8 cellular contexts compared by ENCODE assay signal in the genomic region with DNA sequence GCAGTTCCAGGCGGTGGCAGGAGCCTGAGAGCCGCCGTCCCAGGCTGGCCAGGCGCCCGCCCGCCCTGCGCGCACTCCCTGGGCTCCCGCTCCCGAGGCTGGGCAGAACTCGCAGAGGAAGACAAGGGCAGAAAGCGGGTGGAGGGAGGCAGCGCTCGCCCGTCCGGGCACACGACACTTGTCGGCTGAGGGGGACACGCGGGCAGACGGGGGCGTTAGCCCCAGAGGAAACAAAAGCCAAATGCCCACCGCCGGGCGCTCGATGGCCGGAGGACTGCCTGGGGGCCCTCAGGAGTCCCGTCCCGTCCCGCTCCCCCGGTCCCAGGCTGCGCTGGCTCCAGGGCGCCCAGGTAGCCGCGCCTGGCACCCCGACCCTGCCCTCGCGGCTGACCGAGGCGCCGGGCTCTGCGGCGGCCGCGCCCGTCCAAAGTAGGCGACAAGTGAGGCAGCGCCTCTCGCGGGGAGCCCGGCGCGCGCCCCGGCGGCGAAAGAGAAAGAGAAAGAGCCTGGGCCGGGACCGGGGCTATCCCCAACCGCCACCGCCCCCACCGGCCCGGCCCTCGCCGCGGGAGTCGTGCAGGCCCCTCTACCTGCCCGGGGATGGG. TPM values are rescaled to one million over a fixed set of nuclear protein-coding genes. Genes with fewer than 3 reads are reported as not detected.
DNase-seq lines count a peak whose midpoint lies in the region; ATAC-seq lines count a peak whose summit lies in the region.

No MANE protein-coding gene starts in this region.

- peak overlapping the region; percentile 60 for H3K14ac ChIP-seq in trophoblast cell (ENCODE audit: low read length)

- H3K36me3 ChIP-seq in trophoblast cell (ENCODE audit: control insufficient read depth in 1 of 2, insufficient read depth in 2 of 2, low read length in 2 of 2): no peaks in the 10 kb centered on the region

- H3K27ac Mint-ChIP-seq in activated naive CD4-positive, alpha-beta T cell treated with anti-CD3 and anti-CD28 coated beads for 36 hours: no peak overlapping the region

- H3K36me3 Mint-ChIP-seq in activated naive CD4-positive, alpha-beta T cell treated with anti-CD3 and anti-CD28 coated beads for 36 hours (ENCODE audit: low read depth): peaks cover 2% of the 10 kb centered on the region

- peak overlapping the region; percentile 28 for H3K9ac ChIP-seq in trophoblast cell (ENCODE audit: low read length)

- WGBS in trophoblast cell (ENCODE audit: extremely low coverage, insufficient coverage, insufficient read length): no CpG with 5 or more reads among the region's 68 CpGs

- H3K4me3 ChIP-seq in trophoblast cell (ENCODE audit: low read depth, low read length): peak overlapping the region; percentile 82

- peaks cover 3% of the 10 kb centered on the region for H3K79me2 ChIP-seq in trophoblast cell (ENCODE audit: control insufficient read depth, insufficient read depth, low read length, poor library complexity)

- peak overlapping the region; percentile 75 for H2BK12ac ChIP-seq in trophoblast cell (ENCODE audit: low read length)

- H2BK120ac ChIP-seq in trophoblast cell (ENCODE audit: insufficient read depth, low read length, poor library complexity): peak overlapping the region; percentile 62

- H4K12ac ChIP-seq in trophoblast cell (ENCODE audit: low read depth, low read length): peak overlapping the region; percentile 50

- H3K23ac ChIP-seq in trophoblast cell (ENCODE audit: low read length): no peak overlapping the region

- H3K79me1 ChIP-seq in trophoblast cell (ENCODE audit: low read length): no peaks in the 10 kb centered on the region

- peak overlapping the region; percentile 100 for H3K4me2 ChIP-seq in trophoblast cell (ENCODE audit: low read length)

- peaks cover 20% of the 10 kb centered on the region for H3K27me3 ChIP-seq in trophoblast cell (ENCODE audit: insufficient read depth, low read length)

- H3K4me3 Mint-ChIP-seq in activated naive CD4-positive, alpha-beta T cell treated with anti-CD3 and anti-CD28 coated beads for 36 hours: peak overlapping the region; percentile 34

- no peaks in the 10 kb centered on the region for H3K9me3 Mint-ChIP-seq in activated naive CD4-positive, alpha-beta T cell treated with anti-CD3 and anti-CD28 coated beads for 36 hours

- no peak overlapping the region for H2BK5ac ChIP-seq in trophoblast cell (ENCODE audit: low read depth, low read length, poor library complexity)

- no peak overlapping the region for H3K27ac ChIP-seq in trophoblast cell (ENCODE audit: low read depth, low read length)

- intact Hi-C loops in activated naive CD4-positive, alpha-beta T cell treated with anti-CD3 and anti-CD28 coated beads for 36 hours (cut with micrococcal nuclease): no loop called here
- intact Hi-C loops in left ventricle myocardium superior (cut with micrococcal nuclease): no loop called here

- peaks cover 5% of the 10 kb centered on the region for H3K4me1 Mint-ChIP-seq in activated naive CD4-positive, alpha-beta T cell treated with anti-CD3 and anti-CD28 coated beads for 36 hours (ENCODE audit: low read depth)

- H3K18ac ChIP-seq in trophoblast cell (ENCODE audit: low read length): peak overlapping the region; percentile 81

- CTCF ChIA-PET in activated naive CD4-positive, alpha-beta T cell treated with anti-CD3 and anti-CD28 coated beads for 36 hours (lab: Charles Lee): no interaction called here

- peaks cover 3% of the 10 kb centered on the region for H3K9me3 ChIP-seq in trophoblast cell (ENCODE audit: insufficient read depth, low read depth, low read length)

- H4K91ac ChIP-seq in trophoblast cell (ENCODE audit: low read depth, low read length): peak overlapping the region; percentile 28

- H4K8ac ChIP-seq in trophoblast cell (ENCODE audit: low read depth, low read length): peak overlapping the region; percentile 70

- H3K4ac ChIP-seq in trophoblast cell (ENCODE audit: low read depth, low read length): peak overlapping the region; percentile 50

- ATAC-seq in GM21381 (IDR thresholded peaks at IDR 0.05; ENCODE audit: unreplicated experiment): peak; percentile 80
- ATAC-seq in HG03575 (IDR thresholded peaks at IDR 0.05; ENCODE audit: extremely low read depth, insufficient number of reproducible peaks, low FRiP score, unreplicated experiment): peak; percentile 38
- peak; percentile 90 for ATAC-seq in left ventricle myocardium superior

- H3K4me1 ChIP-seq in trophoblast cell (ENCODE audit: control insufficient read depth in 1 of 2, insufficient read depth in 2 of 2, low read length in 2 of 2): peaks cover 10 to 11% of the 10 kb centered on the region in 2 experiments

- H2AFZ ChIP-seq in trophoblast cell (ENCODE audit: insufficient read depth, low read length, poor library complexity): peak overlapping the region; percentile 70

- peaks cover 36% of the 10 kb centered on the region for H3K27me3 Mint-ChIP-seq in activated naive CD4-positive, alpha-beta T cell treated with anti-CD3 and anti-CD28 coated beads for 36 hours (ENCODE audit: low read depth)

- H2AK5ac ChIP-seq in trophoblast cell (ENCODE audit: low read length): no peak overlapping the region

- DNase-seq in Daoy (ENCODE audit: low read depth): peak; percentile 54
- peak; percentile 49 for DNase-seq in activated naive CD4-positive, alpha-beta T cell treated with anti-CD3 and anti-CD28 coated beads for 36 hours
- DNase-seq in left ventricle myocardium superior: peak; percentile 70
- peak in 1 of 2 donors; percentile 25 for DNase-seq in trophoblast cell
- no peak for DNase-seq in NCI-H1048 (lab: John Stamatoyannopoulos, UW)
- DNase-seq in cerebellum (ENCODE audit: low spot score): no peak

RNA-seq across cellular contexts. Expression of a gene that starts 0.5 kb away (rescaled TPM):
- 2.8 and 3.4 TPM in 2 replicates for total RNA-seq in Daoy (2014; rRNA removed; shearing (Covaris generic))
- total RNA-seq in activated naive CD4-positive, alpha-beta T cell treated with anti-CD3 and anti-CD28 coated beads for 36 hours: under 1 TPM; 0.05 to 0.10 TPM
- total RNA-seq in left ventricle myocardium superior (0.89 TPM), cerebellum (2.9 TPM)
- polyA plus RNA-seq in trophoblast cell (2013): 0.15 and 0.19 TPM in 2 replicates

Comparison
In these comparisons a context has a peak if more than half of its experiments do, and no peak if none do; other contexts are left out.
1. DNase-seq: peak in Daoy (single experiment), activated naive CD4-positive, alpha-beta T cell treated with anti-CD3 and anti-CD28 coated beads for 36 hours (single experiment) and left ventricle myocardium superior (single experiment); none in NCI-H1048 (single experiment) and cerebellum (single experiment).
2. ATAC-seq: peak in every context shown above with its lines; median percentile 90 in left ventricle myocardium superior; 80 in GM21381; 38 in HG03575.